30 cellular contexts compared by ENCODE assay signal in genomic region chr16:4726616-4727015, GRCh38. TPM values are rescaled to one million over a fixed set of nuclear protein-coding genes. Genes with fewer than 3 reads are reported as not detected.
"Had no signal": no experiment of that assay in that cellular context is flagged by ENCODE, and none has a peak within 500 bp of the region (broad histone marks: within the 10 kb centered on the region; RNA-seq: fewer than 3 reads in every experiment).

No MANE protein-coding gene starts in this region.

- H3K27me3 Mint-ChIP-seq: activated B cell treated with CpG ODN at 0.5 μM for 24 hours; activated CD4-positive, alpha-beta memory T cell treated with anti-CD3 and anti-CD28 coated beads for 36 hours; activated CD4-positive, alpha-beta T cell treated with anti-CD3 and anti-CD28 coated beads, Interleukin-2, amount 10 ng/mL, durations not matched to agents 24 days and 14 days; activated CD8-positive, alpha-beta memory T cell treated with anti-CD3 and anti-CD28 coated beads, Interleukin-2, amount 10 ng/mL, durations not matched to agents 7 days and 5 days; activated naive CD8-positive, alpha-beta T cell; central memory CD8-positive, alpha-beta T cell; dendritic cell treated with granulocyte-macrophage colony-stimulating factor and Interleukin-4, amounts not matched to agents 40 ng/mL and 50 ng/mL, for 4 days had no signal

- H3K9me3 Mint-ChIP-seq: activated B cell treated with CpG ODN at 0.5 μM for 24 hours; activated CD4-positive, alpha-beta memory T cell treated with anti-CD3 and anti-CD28 coated beads for 36 hours; activated CD4-positive, alpha-beta T cell treated with anti-CD3 and anti-CD28 coated beads, Interleukin-2, amount 10 ng/mL, durations not matched to agents 24 days and 14 days; activated naive CD4-positive, alpha-beta T cell treated with anti-CD3 and anti-CD28 coated beads for 36 hours; activated T-helper 1 cell treated with anti-CD3 and anti-CD28 coated beads, Interleukin-12 subunit alpha, Interleukin-12 subunit beta, Interleukin-2, Interleukin-4 antibody, amounts not matched to agents 30 ng/mL and 10 ng/mL and 1 ng/mL, durations not matched to agents 14 hours and 24 hours and 36 hours; activated T-helper 2 cell treated with anti-CD3 and anti-CD28 coated beads, Interferon-gamma antibody, Interleukin-2, Interleukin-4, amounts not matched to agents 10 μg/mL and 5 μg/mL and 100 μg/mL, durations not matched to agents 14 hours and 24 hours and 36 hours; central memory CD8-positive, alpha-beta T cell; dendritic cell treated with granulocyte-macrophage colony-stimulating factor and Interleukin-4, amounts not matched to agents 40 ng/mL and 50 ng/mL, for 4 days; endodermal cell had no signal

- H3K27ac ChIP-seq: brain microvascular endothelial cell, coronary artery, dorsolateral prefrontal cortex, esophagus muscularis mucosa, gastroesophageal sphincter, VCaP had no signal

- DNase-seq: activated B cell treated with CpG ODN at 0.5 μM for 24 hours; activated CD4-positive, alpha-beta memory T cell treated with anti-CD3 and anti-CD28 coated beads for 36 hours; activated CD4-positive, alpha-beta T cell treated with anti-CD3 and anti-CD28 coated beads, Interleukin-2, amount 10 ng/mL, durations not matched to agents 24 days and 14 days; activated CD8-positive, alpha-beta memory T cell treated with anti-CD3 and anti-CD28 coated beads, Interleukin-2, amount 10 ng/mL, durations not matched to agents 7 days and 5 days; activated CD8-positive, alpha-beta memory T cell treated with anti-CD3 and anti-CD28 coated beads, Interleukin-2, amount 50 U/mL, for 4 hours; activated CD8-positive, alpha-beta T cell treated with anti-CD3 and anti-CD28 coated beads, Interleukin-2, amount 10 ng/mL, durations not matched to agents 7 days and 5 days; activated effector memory CD4-positive, alpha-beta T cell treated with anti-CD3 and anti-CD28 coated beads, Interleukin-2, amount 50 U/mL, for 16 hours; activated naive CD4-positive, alpha-beta T cell treated with anti-CD3 and anti-CD28 coated beads for 36 hours; activated T-cell treated with anti-CD3 and anti-CD28 coated beads, Interleukin-2, amount 50 U/mL, for 1 hour; activated T-cell treated with anti-CD3 and anti-CD28 coated beads, Interleukin-2, amount 50 U/mL, for 48 hours; amniotic stem cell; anterior cingulate cortex; brain microvascular endothelial cell; dorsolateral prefrontal cortex; effector memory CD4-positive, alpha-beta T cell; endodermal cell; erythroblast; foreskin melanocyte; T-helper 2 cell had no signal

- ATAC-seq: activated CD4-positive, CD25-positive, alpha-beta regulatory T cell treated with anti-CD3 and anti-CD28 coated beads, Interleukin-2, amount 50 U/mL, for 24 hours; activated CD8-positive, alpha-beta memory T cell treated with anti-CD3 and anti-CD28 coated beads, Interleukin-2, amount 10 ng/mL, durations not matched to agents 7 days and 5 days; activated CD8-positive, alpha-beta T cell treated with anti-CD3 and anti-CD28 coated beads, Interleukin-2, amount 10 ng/mL, durations not matched to agents 7 days and 5 days; gastroesophageal sphincter had no signal

- H3K4me3 Mint-ChIP-seq: activated B cell treated with CpG ODN at 0.5 μM for 24 hours; activated CD4-positive, alpha-beta memory T cell treated with anti-CD3 and anti-CD28 coated beads for 36 hours; activated CD4-positive, alpha-beta T cell treated with anti-CD3 and anti-CD28 coated beads, Interleukin-2, amount 10 ng/mL, durations not matched to agents 24 days and 14 days; activated CD8-positive, alpha-beta memory T cell treated with anti-CD3 and anti-CD28 coated beads, Interleukin-2, amount 10 ng/mL, durations not matched to agents 7 days and 5 days; activated CD8-positive, alpha-beta T cell treated with anti-CD3 and anti-CD28 coated beads, Interleukin-2, amount 10 ng/mL, durations not matched to agents 7 days and 5 days; activated naive CD4-positive, alpha-beta T cell treated with anti-CD3 and anti-CD28 coated beads for 36 hours; activated naive CD8-positive, alpha-beta T cell; activated T-helper 1 cell treated with anti-CD3 and anti-CD28 coated beads, Interleukin-12 subunit alpha, Interleukin-12 subunit beta, Interleukin-2, Interleukin-4 antibody, amounts not matched to agents 30 ng/mL and 10 ng/mL and 1 ng/mL, durations not matched to agents 14 hours and 24 hours and 36 hours; central memory CD8-positive, alpha-beta T cell; dendritic cell treated with granulocyte-macrophage colony-stimulating factor and Interleukin-4, amounts not matched to agents 40 ng/mL and 50 ng/mL, for 4 days; endodermal cell had no signal

- H3K4me3 ChIP-seq: coronary artery, dorsolateral prefrontal cortex, esophagus muscularis mucosa, gastroesophageal sphincter had no signal

- H3K9me3 ChIP-seq: esophagus muscularis mucosa, gastroesophageal sphincter had no signal

- H3K4me1 ChIP-seq: esophagus muscularis mucosa, gastroesophageal sphincter had no signal

- H3K4me1 Mint-ChIP-seq: activated B cell treated with CpG ODN at 0.5 μM for 24 hours; activated CD4-positive, alpha-beta T cell treated with anti-CD3 and anti-CD28 coated beads, Interleukin-2, amount 10 ng/mL, durations not matched to agents 24 days and 14 days; endodermal cell had no signal

- H3K27ac Mint-ChIP-seq: activated B cell treated with CpG ODN at 0.5 μM for 24 hours; activated CD4-positive, alpha-beta memory T cell treated with anti-CD3 and anti-CD28 coated beads for 36 hours; activated CD4-positive, alpha-beta T cell treated with anti-CD3 and anti-CD28 coated beads, Interleukin-2, amount 10 ng/mL, durations not matched to agents 24 days and 14 days; activated CD8-positive, alpha-beta memory T cell treated with anti-CD3 and anti-CD28 coated beads, Interleukin-2, amount 10 ng/mL, durations not matched to agents 7 days and 5 days; activated CD8-positive, alpha-beta T cell treated with anti-CD3 and anti-CD28 coated beads, Interleukin-2, amount 10 ng/mL, durations not matched to agents 7 days and 5 days; activated naive CD4-positive, alpha-beta T cell treated with anti-CD3 and anti-CD28 coated beads for 36 hours; activated naive CD8-positive, alpha-beta T cell; activated T-helper 1 cell treated with anti-CD3 and anti-CD28 coated beads, Interleukin-12 subunit alpha, Interleukin-12 subunit beta, Interleukin-2, Interleukin-4 antibody, amounts not matched to agents 30 ng/mL and 10 ng/mL and 1 ng/mL, durations not matched to agents 14 hours and 24 hours and 36 hours; activated T-helper 2 cell treated with anti-CD3 and anti-CD28 coated beads, Interferon-gamma antibody, Interleukin-2, Interleukin-4, amounts not matched to agents 10 μg/mL and 5 μg/mL and 100 μg/mL, durations not matched to agents 14 hours and 24 hours and 36 hours; dendritic cell treated with granulocyte-macrophage colony-stimulating factor and Interleukin-4, amounts not matched to agents 40 ng/mL and 50 ng/mL, for 4 days; endodermal cell had no signal

- H3K27me3 ChIP-seq: brain microvascular endothelial cell, dorsolateral prefrontal cortex, esophagus muscularis mucosa, gastroesophageal sphincter had no signal

RNA-seq across cellular contexts. Expression of gene DNAAF8, which starts 7.7 kb away (rescaled TPM):
- total RNA-seq: activated CD4-positive, alpha-beta T cell treated with anti-CD3 and anti-CD28 coated beads, Interleukin-2, amount 10 ng/mL, durations not matched to agents 24 days and 14 days; activated T-helper 1 cell treated with anti-CD3 and anti-CD28 coated beads, Interleukin-12 subunit alpha, Interleukin-12 subunit beta, Interleukin-2, Interleukin-4 antibody, amounts not matched to agents 30 ng/mL and 10 ng/mL and 1 ng/mL, durations not matched to agents 14 hours and 24 hours and 36 hours; T-helper 1 cell treated with Interleukin-12 subunit alpha and Interleukin-12 subunit beta and Interleukin-4 antibody, amounts not matched to agents 30 ng/mL and 1 ng/mL, for 36 hours had no signal
